ENCODE assay signal across 8 cellular contexts in the genomic region with DNA sequence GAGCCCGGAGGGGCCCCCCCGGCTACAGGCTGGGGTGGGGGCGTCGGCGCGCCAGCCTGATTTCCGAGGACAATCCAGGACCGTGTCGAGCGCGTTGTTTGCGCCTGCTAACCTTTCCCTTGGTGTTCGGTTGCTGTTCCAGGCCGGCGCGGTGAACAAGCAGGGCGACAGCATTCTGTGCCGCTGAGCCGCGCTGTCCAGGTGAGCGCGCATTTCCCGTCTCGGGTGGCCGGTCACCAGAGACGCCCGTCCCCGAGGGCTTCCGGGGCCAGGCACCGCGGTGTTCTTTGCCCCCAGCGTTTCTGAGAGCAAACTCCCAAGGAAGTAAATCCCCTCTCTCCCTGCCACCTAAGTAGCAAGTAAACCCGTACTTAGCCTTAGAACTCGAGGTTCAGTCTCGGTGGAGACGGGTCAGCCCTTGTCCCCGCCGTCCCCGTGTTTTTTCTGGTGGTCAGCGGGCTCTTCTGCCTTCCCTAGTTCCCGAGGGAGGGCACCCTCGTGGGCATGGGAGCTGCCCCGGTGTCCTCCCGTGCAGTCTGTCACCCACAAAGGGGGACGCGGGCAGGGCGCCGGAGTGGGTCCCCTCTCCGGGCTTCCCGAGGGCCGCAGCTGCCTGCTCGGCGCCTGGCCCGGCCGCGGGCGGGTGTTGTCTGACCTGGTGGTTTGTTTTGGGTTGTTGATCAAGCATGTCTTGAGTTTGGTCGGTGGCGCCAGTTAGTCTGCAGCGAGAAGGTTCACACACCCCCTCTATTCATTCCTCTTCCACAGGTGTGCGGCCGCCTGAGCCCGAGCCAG.
DNase-seq lines count a peak whose midpoint lies in the region; TF ChIP-seq lines count a peak whose summit lies in the region.

No MANE protein-coding gene starts in this region.

- H3K4me3 ChIP-seq in astrocyte of the spinal cord (ENCODE audit: low read depth, low read length) (peak overlapping the region; percentile 64), subcutaneous abdominal adipose tissue (ENCODE audit: low read depth in 1 of 5, low read length in 5 of 5) (peak overlapping the region; percentile 80 to 90 (median 86))

- peaks cover 0 to 30% (median 21%) of the 10 kb centered on the region in 5 donors for H3K4me1 ChIP-seq in subcutaneous abdominal adipose tissue (ENCODE audit: control insufficient read depth in 5 of 5, insufficient read depth in 5 of 5, low read length in 5 of 5)

- no peak for TF ChIP-seq CTCF in astrocyte of the spinal cord (IDR thresholded peaks at IDR 0.05; ENCODE audit: low read depth, low read length)

- in situ Hi-C loops in astrocyte of the spinal cord (cut with HindIII; ENCODE audit: low sequenced_read_pairs) = no loop called here

- H3K36me3 ChIP-seq in subcutaneous abdominal adipose tissue (ENCODE audit: control insufficient read depth in 5 of 5, insufficient read depth in 5 of 5, low read length in 5 of 5) = no peaks in the 10 kb centered on the region

- no peaks in the 10 kb centered on the region for H3K9me3 ChIP-seq in subcutaneous abdominal adipose tissue (ENCODE audit: control insufficient read depth in 5 of 5, low read length in 5 of 5)

- peaks cover 0 to 9% (median 4%) of the 10 kb centered on the region in 5 donors for H3K27me3 ChIP-seq in subcutaneous abdominal adipose tissue (ENCODE audit: control insufficient read depth in 5 of 5, insufficient read depth in 4 of 5, low read length in 5 of 5)

- peak overlapping the region; percentile 38 for H3K27ac ChIP-seq in subcutaneous abdominal adipose tissue (ENCODE audit: low read depth, low read length)

- DNase-seq in EH (ENCODE audit: low read depth) (peak; percentile 27), NCI-H1048 (lab: John Stamatoyannopoulos, UW) (peak; percentile 42), astrocyte of the spinal cord (ENCODE audit: low read depth, low spot score) (peak; percentile 29), iPS-NIHi7 (ENCODE audit: extremely low spot score) (peak; percentile 68), activated gamma-delta T cell treated with Interleukin-2 at 50 U/mL for 16 hours (no peak)
- no peak for DNase-seq in activated CD4-positive, CD25-positive, alpha-beta regulatory T cell (lab: John Stamatoyannopoulos, UW)
- DNase-seq in stimulated activated CD8-positive, alpha-beta memory T cell treated with anti-CD3 and anti-CD28 coated beads, Interleukin-4, amount 100 ng/mL, for 48 hours = no peak

- H3K9ac ChIP-seq in subcutaneous abdominal adipose tissue (ENCODE audit: low read length in 5 of 5) = peak overlapping the region; percentile 13 to 93 (median 77)

Comparison
In these comparisons a context has a peak if more than half of its experiments do, and no peak if none do; other contexts are left out.
1. DNase-seq: peak in EH (single experiment), NCI-H1048 (single experiment), astrocyte of the spinal cord (single experiment) and iPS-NIHi7 (single experiment); none in activated gamma-delta T cell treated with Interleukin-2 at 50 U/mL for 16 hours (single experiment), activated CD4-positive, CD25-positive, alpha-beta regulatory T cell (0 of 4) and stimulated activated CD8-positive, alpha-beta memory T cell treated with anti-CD3 and anti-CD28 coated beads, Interleukin-4, amount 100 ng/mL, for 48 hours (single experiment).